In genomic region chr7:128882134-128882533, GRCh38 we compare ENCODE assay signal across 25 cellular contexts. TPM values are rescaled to one million over a fixed set of nuclear protein-coding genes. Genes with fewer than 3 reads are reported as not detected.
"Had no signal": no experiment of that assay in that cellular context is flagged by ENCODE, and none has a peak within 500 bp of the region (broad histone marks: within the 10 kb centered on the region; RNA-seq: fewer than 3 reads in every experiment).

No MANE protein-coding gene starts in this region.

- H3K27me3 ChIP-seq: foreskin keratinocyte, heart left ventricle, neural progenitor cell had no signal

- H3K27ac Mint-ChIP-seq: activated CD4-positive, alpha-beta T cell treated with anti-CD3 and anti-CD28 coated beads for 36 hours; activated CD8-positive, alpha-beta memory T cell treated with anti-CD3 and anti-CD28 coated beads, Interleukin-2, amount 10 ng/mL, durations not matched to agents 7 days and 5 days; activated CD8-positive, alpha-beta T cell treated with anti-CD3 and anti-CD28 coated beads, Interleukin-2, amount 10 ng/mL, durations not matched to agents 7 days and 5 days; activated naive CD8-positive, alpha-beta T cell; activated T-cell treated with anti-CD3 and anti-CD28 coated beads, Interleukin-2, amount 50 U/mL, for 72 hours; natural killer cell had no signal

- H3K9me3 Mint-ChIP-seq: activated T-cell treated with anti-CD3 and anti-CD28 coated beads, Interleukin-2, amount 50 U/mL, for 72 hours; central memory CD8-positive, alpha-beta T cell; natural killer cell; neural progenitor cell; stimulated activated effector memory CD8-positive, alpha-beta T cell treated with anti-CD3 and anti-CD28 coated beads, Interleukin-12 subunit alpha, Interleukin-12 subunit beta, amount 100 ng/mL, for 72 hours had no signal

- H3K4me3 ChIP-seq: esophagus muscularis mucosa, heart left ventricle, neural progenitor cell, skin epidermis, stomach, tibial artery had no signal

- ATAC-seq: activated CD4-positive, alpha-beta T cell treated with anti-CD3 and anti-CD28 coated beads for 36 hours; activated CD8-positive, alpha-beta memory T cell treated with anti-CD3 and anti-CD28 coated beads, Interleukin-2, amount 10 ng/mL, durations not matched to agents 7 days and 5 days; activated CD8-positive, alpha-beta T cell treated with anti-CD3 and anti-CD28 coated beads, Interleukin-2, amount 10 ng/mL, durations not matched to agents 7 days and 5 days; activated T-cell treated with anti-CD3 and anti-CD28 coated beads, Interleukin-2, amount 50 U/mL, for 72 hours; foreskin keratinocyte; heart left ventricle; natural killer cell; sciatic nerve; stimulated activated effector memory CD8-positive, alpha-beta T cell treated with anti-CD3 and anti-CD28 coated beads, Interleukin-12 subunit alpha, Interleukin-12 subunit beta, amount 100 ng/mL, for 72 hours had no signal

- H3K4me2 ChIP-seq: neural progenitor cell had no signal

- H3K9ac ChIP-seq: neural progenitor cell had no signal

- H3K27ac ChIP-seq: esophagus muscularis mucosa, foreskin keratinocyte, heart left ventricle, neural progenitor cell, skin epidermis, stomach, tibial artery had no signal

- H3K4me3 Mint-ChIP-seq: activated CD4-positive, alpha-beta T cell treated with anti-CD3 and anti-CD28 coated beads for 36 hours; activated CD8-positive, alpha-beta memory T cell treated with anti-CD3 and anti-CD28 coated beads, Interleukin-2, amount 10 ng/mL, durations not matched to agents 7 days and 5 days; activated CD8-positive, alpha-beta T cell treated with anti-CD3 and anti-CD28 coated beads, Interleukin-2, amount 10 ng/mL, durations not matched to agents 7 days and 5 days; activated naive CD8-positive, alpha-beta T cell; activated T-cell treated with anti-CD3 and anti-CD28 coated beads, Interleukin-2, amount 50 U/mL, for 72 hours; central memory CD8-positive, alpha-beta T cell; natural killer cell; stimulated activated effector memory CD8-positive, alpha-beta T cell treated with anti-CD3 and anti-CD28 coated beads, Interleukin-12 subunit alpha, Interleukin-12 subunit beta, amount 100 ng/mL, for 72 hours had no signal

- DNase-seq: activated CD4-positive, alpha-beta T cell treated with anti-CD3 and anti-CD28 coated beads for 36 hours; activated CD4-positive, CD25-positive, alpha-beta regulatory T cell; activated CD8-positive, alpha-beta memory T cell treated with anti-CD3 and anti-CD28 coated beads, Interleukin-2, amount 10 ng/mL, durations not matched to agents 7 days and 5 days; activated CD8-positive, alpha-beta T cell treated with anti-CD3 and anti-CD28 coated beads, Interleukin-2, amount 10 ng/mL, durations not matched to agents 7 days and 5 days; activated effector memory CD4-positive, alpha-beta T cell treated with Interleukin-2 at 50 U/mL for 16 hours; activated naive CD4-positive, alpha-beta T cell treated with Interleukin-2 at 50 U/mL for 16 hours; activated T-cell treated with anti-CD3 and anti-CD28 coated beads, Interleukin-2, amount 50 U/mL, for 72 hours; anterior cingulate cortex; dermis blood vessel endothelial cell; effector CD4-positive, alpha-beta T cell; foreskin keratinocyte; midbrain; natural killer cell; stimulated activated CD4-positive, alpha-beta T cell treated with anti-CD3 and anti-CD28 coated beads, Interleukin-4, amount 100 ng/mL, for 24 hours; stomach; T-helper 1 cell; tibial artery had no signal

- H3K9me3 ChIP-seq: esophagus muscularis mucosa, heart left ventricle, stomach, tibial artery had no signal

- H3K4me1 Mint-ChIP-seq: activated CD4-positive, alpha-beta T cell treated with anti-CD3 and anti-CD28 coated beads for 36 hours; central memory CD8-positive, alpha-beta T cell; natural killer cell had no signal

- H2AFZ ChIP-seq: neural progenitor cell had no signal

- H3K36me3 ChIP-seq: esophagus muscularis mucosa, heart left ventricle, neural progenitor cell, stomach, tibial artery had no signal

- H3K36me3 Mint-ChIP-seq: activated CD8-positive, alpha-beta memory T cell treated with anti-CD3 and anti-CD28 coated beads, Interleukin-2, amount 10 ng/mL, durations not matched to agents 7 days and 5 days; activated naive CD8-positive, alpha-beta T cell; natural killer cell; neural progenitor cell; stimulated activated effector memory CD8-positive, alpha-beta T cell treated with anti-CD3 and anti-CD28 coated beads, Interleukin-12 subunit alpha, Interleukin-12 subunit beta, amount 100 ng/mL, for 72 hours had no signal

- H3K27me3 Mint-ChIP-seq: central memory CD8-positive, alpha-beta T cell had no signal

- H3K4me1 ChIP-seq: foreskin keratinocyte, tibial artery had no signal

RNA-seq across cellular contexts. Expression of gene KCP, which starts 28.4 kb away (rescaled TPM):
- total RNA-seq: activated CD4-positive, alpha-beta T cell treated with anti-CD3 and anti-CD28 coated beads for 36 hours; foreskin keratinocyte had no signal

RNA-seq across cellular contexts. Expression of gene FLNC, which starts 51.9 kb away (rescaled TPM):
- total RNA-seq: activated CD8-positive, alpha-beta memory T cell treated with anti-CD3 and anti-CD28 coated beads, Interleukin-2, amount 10 ng/mL, durations not matched to agents 7 days and 5 days; activated CD8-positive, alpha-beta T cell treated with anti-CD3 and anti-CD28 coated beads, Interleukin-2, amount 10 ng/mL, durations not matched to agents 7 days and 5 days had no signal
